In the genomic region with DNA sequence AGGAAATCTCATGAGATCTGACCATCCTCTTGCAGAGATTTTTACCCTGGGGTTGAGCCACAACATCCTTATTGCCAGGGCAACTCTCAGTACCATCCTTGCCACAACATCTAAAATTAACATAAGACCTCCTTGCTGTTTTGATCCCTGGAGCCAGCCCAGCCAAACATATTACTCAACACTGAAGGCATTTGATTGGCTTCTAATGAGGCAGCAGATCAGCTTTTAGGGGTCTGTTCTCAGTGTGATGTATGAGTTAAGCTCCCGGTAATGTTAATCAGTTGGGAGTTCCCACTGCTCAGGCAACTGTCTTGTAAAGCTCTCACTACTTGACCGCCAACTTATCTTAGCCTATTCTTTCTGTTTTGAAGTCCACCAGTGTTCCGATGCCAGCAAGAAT, we compare ENCODE assay signal across 25 cellular contexts.
"Had no signal": no experiment of that assay in that cellular context is flagged by ENCODE, and none has a peak within 500 bp of the region (broad histone marks: within the 10 kb centered on the region; RNA-seq: fewer than 3 reads in every experiment).

No MANE protein-coding gene starts in this region.

- H3K4me3 Mint-ChIP-seq: immature natural killer cell; natural killer cell; neural crest cell; stimulated activated effector memory CD8-positive, alpha-beta T cell treated with anti-CD3 and anti-CD28 coated beads, Interleukin-12 subunit alpha, Interleukin-12 subunit beta, amount 100 ng/mL, for 72 hours had no signal

- H3K36me3 Mint-ChIP-seq: immature natural killer cell; natural killer cell; stimulated activated effector memory CD8-positive, alpha-beta T cell treated with anti-CD3 and anti-CD28 coated beads, Interleukin-12 subunit alpha, Interleukin-12 subunit beta, amount 100 ng/mL, for 72 hours had no signal

- DNase-seq: dermis blood vessel endothelial cell; effector memory CD4-positive, alpha-beta T cell; erythroblast; esophagus squamous epithelium; foreskin melanocyte; hypothalamus; immature natural killer cell; left ventricle myocardium superior; lower lobe of right lung; natural killer cell; nucleus accumbens; psoas muscle; retina; right lobe of liver; stimulated activated CD4-positive, alpha-beta T cell treated with anti-CD3 and anti-CD28 coated beads, Interleukin-12 subunit alpha, Interleukin-12 subunit beta, amount 100 ng/mL, for 4 hours; stimulated activated CD4-positive, alpha-beta T cell treated with anti-CD3 and anti-CD28 coated beads, Interleukin-1b, Interleukin-23, amount 100 ng/mL, for 48 hours; stimulated activated CD4-positive, alpha-beta T cell treated with anti-CD3 and anti-CD28 coated beads, Interleukin-4, amount 100 ng/mL, for 24 hours; stimulated activated naive CD4-positive, alpha-beta T cell treated with Interleukin-2 at 50 U/mL for 16 hours; stomach had no signal

- H3K4me1 ChIP-seq: esophagus squamous epithelium, lower lobe of right lung, psoas muscle, right lobe of liver, stomach had no signal

- H3K27me3 ChIP-seq: right lobe of liver, thyroid gland had no signal

- ATAC-seq: left ventricle myocardium superior; lower lobe of right lung; natural killer cell; psoas muscle; right lobe of liver; stimulated activated effector memory CD8-positive, alpha-beta T cell treated with anti-CD3 and anti-CD28 coated beads, Interleukin-12 subunit alpha, Interleukin-12 subunit beta, amount 100 ng/mL, for 72 hours had no signal

- FAIRE-seq: endometrium had no signal

- H3K9me3 Mint-ChIP-seq: immature natural killer cell, natural killer cell had no signal

- H3K27ac Mint-ChIP-seq: immature natural killer cell; natural killer cell; stimulated activated effector memory CD8-positive, alpha-beta T cell treated with anti-CD3 and anti-CD28 coated beads, Interleukin-12 subunit alpha, Interleukin-12 subunit beta, amount 100 ng/mL, for 72 hours had no signal

- H3K9me3 ChIP-seq: esophagus squamous epithelium, lower lobe of right lung, psoas muscle, right lobe of liver, stomach, thyroid gland had no signal

- H3K36me3 ChIP-seq: esophagus squamous epithelium, lower lobe of right lung, right lobe of liver, stomach, thyroid gland had no signal

- H3K4me3 ChIP-seq: coronary artery, esophagus squamous epithelium, lower lobe of right lung, psoas muscle, right lobe of liver, smooth muscle cell, stomach, thyroid gland had no signal

- H3K4me1 Mint-ChIP-seq: immature natural killer cell; natural killer cell; neural crest cell; stimulated activated effector memory CD8-positive, alpha-beta T cell treated with anti-CD3 and anti-CD28 coated beads, Interleukin-12 subunit alpha, Interleukin-12 subunit beta, amount 100 ng/mL, for 72 hours had no signal
